In genomic region chrX:123830309-123830708, GRCh38 we compare ENCODE assay signal across 8 cellular contexts. TPM values are rescaled to one million over a fixed set of nuclear protein-coding genes. Genes with fewer than 3 reads are reported as not detected.
A peak's percentile ranks its signal among the peaks of the same experiment; 100 is the strongest.
DNase-seq lines count a peak whose midpoint lies in the region; ATAC-seq and TF ChIP-seq lines count a peak whose summit lies in the region.

No MANE protein-coding gene starts in this region.

- TF ChIP-seq CTCF in MCF 10A (IDR thresholded peaks at IDR 0.05; ENCODE audit: unreplicated experiment), result no peak
- no peak for TF ChIP-seq CTCF in breast epithelium (IDR thresholded peaks at IDR 0.05)

- H3K4me3 ChIP-seq in breast epithelium, result no peak overlapping the region

- no peaks in the 10 kb centered on the region for H3K27me3 ChIP-seq in breast epithelium

- no peaks in the 10 kb centered on the region for H3K4me1 ChIP-seq in breast epithelium

- BruUV-seq in MCF 10A (replicated peaks; lab: Mats Ljungman, UMichigan), result no TSS peak

- no peaks in the 10 kb centered on the region for H3K36me3 Mint-ChIP-seq in MCF 10A (ENCODE audit: insufficient read depth, unreplicated experiment)
- H3K36me3 Mint-ChIP-seq in T-helper 17 cell (ENCODE audit: low read depth), result no peaks in the 10 kb centered on the region

- H3K9me3 Mint-ChIP-seq in MCF 10A (ENCODE audit: unreplicated experiment), result no peaks in the 10 kb centered on the region

- TF ChIP-seq POLR2A in breast epithelium (IDR thresholded peaks at IDR 0.05), result no peak

- DNase-seq in MCF 10A (ENCODE audit: unreplicated experiment) (peak; percentile 37), breast epithelium (ENCODE audit: low spot score in 2 of 2) (no peak), HCEC 1CT (peak; percentile 11), M059J (ENCODE audit: low read depth) (peak; percentile 86), epithelial cell of prostate (ENCODE audit: low read depth, low spot score) (peak; percentile 78), T-helper 17 cell (no peak), NCI-H1105 treated with DMSO at 0.1 percent for 48 hours (lab: John Stamatoyannopoulos, UW) (no peak), NCI-H2081 treated with DMSO at 0.1 percent for 48 hours (lab: John Stamatoyannopoulos, UW) (no peak)

- CTCF ChIA-PET in MCF 10A (lab: Yijun Ruan, JAX), result interaction anchor here (0.6 to 7.8 kb wide), 2 partner anchors 70 to 148 kb away, joined by 3 to 83 read pairs; no protein-coding TSS in a partner anchor

- H3K9me3 ChIP-seq in breast epithelium (no peaks in the 10 kb centered on the region), T-helper 17 cell (ENCODE audit: control insufficient read depth, low read length, poor library complexity, severe bottlenecking) (no peaks in the 10 kb centered on the region)

- peaks cover 6% of the 10 kb centered on the region for H3K4me1 Mint-ChIP-seq in MCF 10A (ENCODE audit: insufficient read depth, unreplicated experiment)
- H3K4me1 Mint-ChIP-seq in T-helper 17 cell, result peaks cover 3% of the 10 kb centered on the region

- H3K27me3 Mint-ChIP-seq in MCF 10A (ENCODE audit: insufficient read depth, unreplicated experiment) (peaks cover 11% of the 10 kb centered on the region), T-helper 17 cell (peaks cover 6% of the 10 kb centered on the region)

- H3K27ac Mint-ChIP-seq in MCF 10A (ENCODE audit: low read depth, unreplicated experiment) (no peak overlapping the region), T-helper 17 cell (no peak overlapping the region)

- H3K4me3 Mint-ChIP-seq in MCF 10A (ENCODE audit: unreplicated experiment), result no peak overlapping the region
- no peak overlapping the region for H3K4me3 Mint-ChIP-seq in T-helper 17 cell

- POLR2A ChIA-PET in MCF 10A (lab: Yijun Ruan, JAX), result no interaction called here

- intact Hi-C loops in MCF 10A (cut with micrococcal nuclease) (loop anchor here (10.0 kb wide), 1 partner anchor 574 kb away; no protein-coding TSS in a partner anchor), breast epithelium (cut with DNase I; ENCODE audit: low total_unique reads) (no loop called here)

- H3K36me3 ChIP-seq in breast epithelium, result no peaks in the 10 kb centered on the region

- ATAC-seq in T-helper 17 cell, result no peak

- H3K27ac ChIP-seq in breast epithelium (no peak overlapping the region), epithelial cell of prostate (peak overlapping the region; percentile 49)

RNA-seq across cellular contexts. Expression of gene XIAP, which starts 29.5 kb away (rescaled TPM):
- 62.1 and 62.9 TPM in 2 replicates for total RNA-seq in MCF 10A (2022)
- 10 to 100 TPM; 38.7 to 47.6 (median 44.2) TPM for total RNA-seq in breast epithelium
- total RNA-seq in M059J (2014; rRNA removed; shearing (Covaris generic)), result 29.8 and 44.2 TPM in 2 replicates
- 10 to 100 TPM; 24.7 to 27.3 TPM for total RNA-seq in T-helper 17 cell

Comparison
In these comparisons a context has a peak if more than half of its experiments do, and no peak if none do; other contexts are left out.
1. DNase-seq: peak in MCF 10A (single experiment), HCEC 1CT (single experiment), M059J (single experiment) and epithelial cell of prostate (single experiment); none in breast epithelium (0 of 2), T-helper 17 cell (0 of 3), NCI-H1105 treated with DMSO at 0.1 percent for 48 hours (single experiment) and NCI-H2081 treated with DMSO at 0.1 percent for 48 hours (single experiment).